26 cellular contexts compared by ENCODE assay signal in the genomic region with DNA sequence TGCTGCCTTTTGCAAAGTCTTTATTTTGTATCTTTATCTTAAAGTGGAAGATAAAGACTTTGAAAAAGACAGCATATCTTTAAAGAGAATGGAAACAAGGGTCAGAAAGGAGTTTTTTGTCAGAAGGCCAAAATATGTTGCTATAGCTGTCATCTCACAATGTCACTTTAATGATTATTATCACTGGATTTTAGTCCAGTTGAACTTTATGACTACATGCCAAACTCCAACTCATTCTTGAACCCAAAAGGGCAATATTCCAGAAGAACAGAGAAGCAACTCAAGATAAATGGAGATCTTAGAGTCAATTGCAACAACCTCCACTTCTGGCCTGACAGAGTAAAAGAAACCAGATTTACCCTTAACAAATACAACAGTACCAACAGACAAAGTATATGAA. TPM values are rescaled to one million over a fixed set of nuclear protein-coding genes. Genes with fewer than 3 reads are reported as not detected.
DNase-seq lines count a peak whose midpoint lies in the region; ATAC-seq and TF ChIP-seq lines count a peak whose summit lies in the region.
"Had no signal": no experiment of that assay in that cellular context is flagged by ENCODE, and none has a peak within 500 bp of the region (broad histone marks: within the 10 kb centered on the region; RNA-seq: fewer than 3 reads in every experiment).

No MANE protein-coding gene starts in this region.

- intact Hi-C loops in right lobe of liver (cut with DNase I), result no loop called here
- intact Hi-C loops in activated CD8-positive, alpha-beta T cell treated with anti-CD3 and anti-CD28 coated beads for 36 hours (cut with micrococcal nuclease), result no loop called here

- H3K4me3 ChIP-seq in adipocyte (ENCODE audit: low read length), result no peak overlapping the region
- H3K4me3 ChIP-seq in right lobe of liver, result no peak overlapping the region
- H3K4me3 ChIP-seq: A549; BLaER1 treated with 17β-estradiol and CSF1 and Interleukin-3, amounts not matched to agents 10 nM and 100 nM; GM23248; K562 had no signal

- no peak for TF ChIP-seq CTCF in right lobe of liver (IDR thresholded peaks at IDR 0.05)
- TF ChIP-seq CTCF in progenitor cell of endocrine pancreas (IDR thresholded peaks at IDR 0.05; ENCODE audit: unreplicated experiment), result no peak
- no peak for TF ChIP-seq CTCF in activated CD8-positive, alpha-beta T cell treated with anti-CD3 and anti-CD28 coated beads for 36 hours (IDR thresholded peaks at IDR 0.05)

- H3K27me3 ChIP-seq in adipocyte (replicated peaks; ENCODE audit: control insufficient read depth, insufficient read depth, low read length), result peaks cover 4% of the 10 kb centered on the region
- no peaks in the 10 kb centered on the region for H3K27me3 ChIP-seq in right lobe of liver
- H3K27me3 ChIP-seq: BLaER1 treated with 17β-estradiol and CSF1 and Interleukin-3, amounts not matched to agents 10 nM and 100 nM had no signal

- POLR2A ChIA-PET in activated CD8-positive, alpha-beta T cell treated with anti-CD3 and anti-CD28 coated beads for 36 hours (lab: Charles Lee), result no interaction called here

- H3K9me3 ChIP-seq in adipocyte (ENCODE audit: control insufficient read depth, low read length), result peaks cover 5% of the 10 kb centered on the region
- H3K9me3 ChIP-seq in right lobe of liver, result no peaks in the 10 kb centered on the region
- H3K9me3 ChIP-seq: A549 had no signal

- H3K36me3 ChIP-seq in adipocyte (ENCODE audit: control insufficient read depth, insufficient read depth, low read length, severe bottlenecking) (no peaks in the 10 kb centered on the region), right lobe of liver (no peaks in the 10 kb centered on the region)
- H3K36me3 ChIP-seq: BLaER1 treated with 17β-estradiol and CSF1 and Interleukin-3, amounts not matched to agents 10 nM and 100 nM had no signal

- peak overlapping the region; percentile 91 for H3K27ac Mint-ChIP-seq in progenitor cell of endocrine pancreas
- H3K27ac Mint-ChIP-seq in activated CD8-positive, alpha-beta T cell treated with anti-CD3 and anti-CD28 coated beads for 36 hours, result no peak overlapping the region
- H3K27ac Mint-ChIP-seq: CD4-positive, alpha-beta T cell had no signal

- H3K27ac ChIP-seq in right lobe of liver, result peak overlapping the region in 2 of 3 donors; percentile 28 to 62
- H3K27ac ChIP-seq: A549; BLaER1 treated with 17β-estradiol and CSF1 and Interleukin-3, amounts not matched to agents 10 nM and 100 nM; GM23248 had no signal

- ATAC-seq in right lobe of liver (no peak), GM18519 (IDR thresholded peaks at IDR 0.05; ENCODE audit: low FRiP score, unreplicated experiment) (no peak), HG02884 (IDR thresholded peaks at IDR 0.05; ENCODE audit: unreplicated experiment) (no peak)
- no peak for ATAC-seq in activated CD8-positive, alpha-beta T cell treated with anti-CD3 and anti-CD28 coated beads for 36 hours
- ATAC-seq: A549, K562 had no signal

- H3K27me3 Mint-ChIP-seq in progenitor cell of endocrine pancreas, result no peaks in the 10 kb centered on the region
- H3K27me3 Mint-ChIP-seq in activated CD8-positive, alpha-beta T cell treated with anti-CD3 and anti-CD28 coated beads for 36 hours, result peaks cover 17% of the 10 kb centered on the region

- peaks cover 18% of the 10 kb centered on the region for H3K36me3 Mint-ChIP-seq in progenitor cell of endocrine pancreas (ENCODE audit: insufficient read depth)
- H3K36me3 Mint-ChIP-seq in activated CD8-positive, alpha-beta T cell treated with anti-CD3 and anti-CD28 coated beads for 36 hours (ENCODE audit: low read depth), result no peaks in the 10 kb centered on the region

- peak overlapping the region; percentile 12 for H3K9ac ChIP-seq in adipocyte (ENCODE audit: low read length)
- H3K9ac ChIP-seq: BLaER1 treated with 17β-estradiol and CSF1 and Interleukin-3, amounts not matched to agents 10 nM and 100 nM; GM23248 had no signal

- H3K9me3 Mint-ChIP-seq in progenitor cell of endocrine pancreas (ENCODE audit: low read depth), result peaks cover 5% of the 10 kb centered on the region
- H3K9me3 Mint-ChIP-seq in activated CD8-positive, alpha-beta T cell treated with anti-CD3 and anti-CD28 coated beads for 36 hours, result no peaks in the 10 kb centered on the region
- H3K9me3 Mint-ChIP-seq: CD4-positive, alpha-beta T cell had no signal

- DNase-seq in adipocyte (ENCODE audit: low read depth), result no peak
- DNase-seq in right lobe of liver, result no peak
- no peak for DNase-seq in progenitor cell of endocrine pancreas (ENCODE audit: low spot score, unreplicated experiment)
- no peak for DNase-seq in activated CD8-positive, alpha-beta T cell treated with anti-CD3 and anti-CD28 coated beads for 36 hours
- no peak for DNase-seq in stimulated activated naive CD4-positive, alpha-beta T cell treated with Interleukin-2 at 50 U/mL for 16 hours (lab: John Stamatoyannopoulos, UW)
- DNase-seq: AML-193; CD4-positive, alpha-beta T cell; COR-L47; GM23248; H7; Kasumi-1; NCI-H1105; NCI-H1436 treated with DMSO at 0.1 percent for 48 hours; NCI-H187 treated with DMSO at 0.1 percent for 48 hours; NCI-H2171 treated with DMSO at 0.1 percent for 48 hours; NCI-H446; NCI-H524 treated with DMSO at 0.1 percent for 48 hours; SIG-M5 had no signal

- CTCF ChIA-PET in activated CD8-positive, alpha-beta T cell treated with anti-CD3 and anti-CD28 coated beads for 36 hours (lab: Charles Lee), result interaction anchor here (1.3 kb wide), 1 partner anchor 12 kb away, joined by 5 read pairs; no protein-coding TSS in a partner anchor

- peaks cover 55% of the 10 kb centered on the region for H3K4me1 Mint-ChIP-seq in progenitor cell of endocrine pancreas (ENCODE audit: low read depth)
- H3K4me1 Mint-ChIP-seq in activated CD8-positive, alpha-beta T cell treated with anti-CD3 and anti-CD28 coated beads for 36 hours (ENCODE audit: low read depth), result no peaks in the 10 kb centered on the region

- H3K4me3 Mint-ChIP-seq in progenitor cell of endocrine pancreas (ENCODE audit: low read depth), result no peak overlapping the region
- H3K4me3 Mint-ChIP-seq in activated CD8-positive, alpha-beta T cell treated with anti-CD3 and anti-CD28 coated beads for 36 hours, result no peak overlapping the region
- H3K4me3 Mint-ChIP-seq: CD4-positive, alpha-beta T cell had no signal

- H3K4me1 ChIP-seq in adipocyte (ENCODE audit: control insufficient read depth, insufficient read depth, low read length) (peaks cover 28% of the 10 kb centered on the region), right lobe of liver (peaks cover 0 to 23% (median 8%) of the 10 kb centered on the region in 4 donors)
- H3K4me1 ChIP-seq: A549 had no signal

- no peak for TF ChIP-seq POLR2A in right lobe of liver (IDR thresholded peaks at IDR 0.05)

RNA-seq across cellular contexts. Expression of a gene that starts 47.3 kb away (rescaled TPM):
- total RNA-seq in right lobe of liver (under 1 TPM; 0.18 to 0.42 (median 0.29) TPM), progenitor cell of endocrine pancreas (28.4 and 35.9 TPM in 2 replicates)
- 1 to 10 TPM; 1.1 TPM for total RNA-seq in activated CD8-positive, alpha-beta T cell treated with anti-CD3 and anti-CD28 coated beads for 36 hours
- total RNA-seq: G401, GM23248, HT1080, M059J had no signal

Comparison
In these comparisons a context has a peak if more than half of its experiments do, and no peak if none do; other contexts are left out.
1. RNA of a gene that starts 47.3 kb away (total RNA-seq): 28.4 to 35.9 TPM in progenitor cell of endocrine pancreas; 1.1 TPM in activated CD8-positive, alpha-beta T cell treated with anti-CD3 and anti-CD28 coated beads for 36 hours and 0.18 to 0.42 TPM in right lobe of liver; every median in the first group is over 10 times any median in the second.